In genomic region chr13:42970824-42971669, GRCh38 we compare ENCODE assay signal across 8 cellular contexts. TPM values are rescaled to one million over a fixed set of nuclear protein-coding genes. Genes with fewer than 3 reads are reported as not detected.
A peak's percentile ranks its signal among the peaks of the same experiment; 100 is the strongest.
DNase-seq lines count a peak whose midpoint lies in the region; ATAC-seq and TF ChIP-seq lines count a peak whose summit lies in the region.

No MANE protein-coding gene starts in this region.

- peak; percentile 69 for DNase-seq in activated CD4-positive, alpha-beta T cell treated with anti-CD3 and anti-CD28 coated beads for 36 hours
- no peak for DNase-seq in activated CD4-positive, alpha-beta T cell treated with anti-CD3 and anti-CD28 coated beads for 1 hour
- DNase-seq in NCI-H748 (lab: John Stamatoyannopoulos, UW; ENCODE audit: unreplicated experiment): peak; percentile 60
- peak; percentile 18 for DNase-seq in activated T-cell treated with anti-CD3 and anti-CD28 coated beads for 48 hours (ENCODE audit: low read depth)
- peak; percentile 75 for DNase-seq in germinal center (ENCODE audit: low spot score)
- no peak for DNase-seq in progenitor cell of endocrine pancreas (ENCODE audit: low spot score, unreplicated experiment)
- DNase-seq in GOT3 (lab: John Stamatoyannopoulos, UW): no peak

- POLR2A ChIA-PET in activated CD4-positive, alpha-beta T cell treated with anti-CD3 and anti-CD28 coated beads for 36 hours (lab: Charles Lee): no interaction called here

- no peaks in the 10 kb centered on the region for H3K9me3 Mint-ChIP-seq in activated CD4-positive, alpha-beta T cell treated with anti-CD3 and anti-CD28 coated beads for 36 hours (ENCODE audit: low read depth)
- no peaks in the 10 kb centered on the region for H3K9me3 Mint-ChIP-seq in progenitor cell of endocrine pancreas (ENCODE audit: low read depth)

- H3K4me1 Mint-ChIP-seq in activated CD4-positive, alpha-beta T cell treated with anti-CD3 and anti-CD28 coated beads for 36 hours: peaks cover 30% of the 10 kb centered on the region
- peaks cover 16% of the 10 kb centered on the region for H3K4me1 Mint-ChIP-seq in progenitor cell of endocrine pancreas (ENCODE audit: low read depth)

- no peaks in the 10 kb centered on the region for H3K27me3 Mint-ChIP-seq in activated CD4-positive, alpha-beta T cell treated with anti-CD3 and anti-CD28 coated beads for 36 hours
- no peaks in the 10 kb centered on the region for H3K27me3 Mint-ChIP-seq in progenitor cell of endocrine pancreas

- peak; percentile 60 for TF ChIP-seq CTCF in progenitor cell of endocrine pancreas (IDR thresholded peaks at IDR 0.05; ENCODE audit: unreplicated experiment)

- intact Hi-C loops in activated CD4-positive, alpha-beta T cell treated with anti-CD3 and anti-CD28 coated beads for 36 hours (cut with DNase I, micrococcal nuclease): loop anchor here (1.0 to 10.0 kb wide), 8 partner anchors 22 to 904 kb away; partner anchors contain the start of genes DNAJC15 (in 2 of the 2) and EPSTI1 (in 1 of the 2)

- H3K27ac Mint-ChIP-seq in activated CD4-positive, alpha-beta T cell treated with anti-CD3 and anti-CD28 coated beads for 36 hours: no peak overlapping the region
- H3K27ac Mint-ChIP-seq in progenitor cell of endocrine pancreas: no peak overlapping the region

- H3K4me3 Mint-ChIP-seq in activated CD4-positive, alpha-beta T cell treated with anti-CD3 and anti-CD28 coated beads for 36 hours: no peak overlapping the region
- H3K4me3 Mint-ChIP-seq in progenitor cell of endocrine pancreas (ENCODE audit: low read depth): no peak overlapping the region

- CTCF ChIA-PET in activated CD4-positive, alpha-beta T cell treated with anti-CD3 and anti-CD28 coated beads for 36 hours (lab: Charles Lee): interaction anchor here (0.8 to 2.6 kb wide), 10 partner anchors 11 to 833 kb away, joined by 3 to 13 read pairs (median 4); partner anchors contain the start of gene EPSTI1

- ATAC-seq in activated CD4-positive, alpha-beta T cell treated with anti-CD3 and anti-CD28 coated beads for 36 hours: peak; percentile 87
- ATAC-seq in HG02623 (IDR thresholded peaks at IDR 0.05; ENCODE audit: unreplicated experiment): peak; percentile 49

- peaks cover 14% of the 10 kb centered on the region for H3K36me3 Mint-ChIP-seq in activated CD4-positive, alpha-beta T cell treated with anti-CD3 and anti-CD28 coated beads for 36 hours (ENCODE audit: low read depth)
- no peaks in the 10 kb centered on the region for H3K36me3 Mint-ChIP-seq in progenitor cell of endocrine pancreas (ENCODE audit: insufficient read depth)

RNA-seq across cellular contexts. Expression of gene EPSTI1, which starts 21.0 kb away (rescaled TPM):
- 10 to 100 TPM; 30.7 to 32.0 TPM for total RNA-seq in activated CD4-positive, alpha-beta T cell treated with anti-CD3 and anti-CD28 coated beads for 36 hours
- total RNA-seq in progenitor cell of endocrine pancreas: 6.0 and 7.4 TPM in 2 replicates

RNA-seq across cellular contexts. Expression of gene DNAJC15, which starts 52.3 kb away (rescaled TPM):
- 10 to 100 TPM; 13.0 to 20.8 TPM for total RNA-seq in activated CD4-positive, alpha-beta T cell treated with anti-CD3 and anti-CD28 coated beads for 36 hours
- 27.4 and 30.0 TPM in 2 replicates for total RNA-seq in progenitor cell of endocrine pancreas

Comparison
In these comparisons a context has a peak if more than half of its experiments do, and no peak if none do; other contexts are left out.
1. DNase-seq: peak in activated CD4-positive, alpha-beta T cell treated with anti-CD3 and anti-CD28 coated beads for 36 hours (single experiment), NCI-H748 (single experiment), activated T-cell treated with anti-CD3 and anti-CD28 coated beads for 48 hours (single experiment) and germinal center (single experiment); none in activated CD4-positive, alpha-beta T cell treated with anti-CD3 and anti-CD28 coated beads for 1 hour (single experiment), progenitor cell of endocrine pancreas (single experiment) and GOT3 (single experiment).